ENCODE assay signal across 1 cellular context in genomic region chr4:109810580-109811387, GRCh38.
A peak's percentile ranks its signal among the peaks of the same experiment; 100 is the strongest.
TF ChIP-seq lines count a peak whose summit lies in the region.

No MANE protein-coding gene starts in this region.

TF ChIP-seq in GM23338, 12 proteins besides CTCF, POLR2A, EP300 and RAD21:
- TF ChIP-seq CREB1 (CRISPR knock-in tag; IDR thresholded peaks at IDR 0.05; ENCODE audit: low read depth): peak; percentile 23; the same call in 1 of the 2 replicates
- no peak for TF ChIP-seq EZH2 (IDR thresholded peaks at IDR 0.05; ENCODE audit: low read depth, unreplicated experiment)
- no peak for TF ChIP-seq JUNB (IDR thresholded peaks at IDR 0.05; ENCODE audit: unreplicated experiment)
- no peak for TF ChIP-seq ETS1 (IDR thresholded peaks at IDR 0.05)
